In the genomic region with DNA sequence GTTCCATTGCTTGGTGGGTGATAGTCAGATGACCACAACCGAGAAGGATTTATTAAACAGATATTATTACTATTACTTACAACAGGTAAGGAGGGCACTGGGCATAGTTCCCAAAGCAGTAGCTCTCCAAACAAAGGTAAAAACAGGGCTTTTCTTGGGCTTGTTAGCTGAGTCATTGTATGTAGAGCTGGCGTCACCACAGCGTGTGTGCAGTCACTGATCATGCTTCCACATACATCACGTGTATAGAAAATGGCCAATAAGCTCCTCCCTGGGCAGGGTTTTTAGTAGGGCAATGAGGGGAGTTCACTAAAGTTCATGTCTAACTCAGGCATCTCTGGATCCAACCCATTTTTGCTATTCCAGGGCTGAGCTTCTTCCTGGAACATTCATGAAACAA, we compare ENCODE assay signal across 33 cellular contexts. TPM values are rescaled to one million over a fixed set of nuclear protein-coding genes. Genes with fewer than 3 reads are reported as not detected.
"Had no signal": no experiment of that assay in that cellular context is flagged by ENCODE, and none has a peak within 500 bp of the region (broad histone marks: within the 10 kb centered on the region; RNA-seq: fewer than 3 reads in every experiment).

No MANE protein-coding gene starts in this region.

- H3K27ac ChIP-seq: coronary artery, dorsolateral prefrontal cortex, epithelial cell of prostate, esophagus muscularis mucosa, esophagus squamous epithelium, foreskin keratinocyte, gastrocnemius medialis, gastroesophageal sphincter, heart left ventricle, heart right ventricle, hepatocyte had no signal

- H3K4me2 ChIP-seq: hepatocyte had no signal

- DNase-seq: cortex of kidney; dermis blood vessel endothelial cell; dorsolateral prefrontal cortex; effector CD4-positive, alpha-beta T cell; effector CD8-positive, alpha-beta T cell; effector memory CD4-positive, alpha-beta T cell; effector memory CD8-positive, alpha-beta T cell; endodermal cell; erythroblast; esophagus squamous epithelium; foreskin fibroblast; foreskin keratinocyte; foreskin melanocyte; gastrocnemius medialis; glutamatergic neuron; head of caudate nucleus; heart left ventricle; heart right ventricle; hippocampal formation had no signal

- H2AFZ ChIP-seq: hepatocyte had no signal

- H3K4me1 ChIP-seq: foreskin keratinocyte had no signal

- H3K4me3 ChIP-seq: coronary artery, dorsolateral prefrontal cortex, esophagus muscularis mucosa, esophagus squamous epithelium, gastrocnemius medialis, gastroesophageal sphincter, heart left ventricle, heart right ventricle, hepatocyte had no signal

- FAIRE-seq: endometrium, endothelial cell of umbilical vein, frontal cortex had no signal

- ATAC-seq: effector memory CD8-positive, alpha-beta T cell; esophagus mucosa; foreskin keratinocyte; gastrocnemius medialis; gastroesophageal sphincter; heart left ventricle; heart right ventricle had no signal

- H3K27me3 ChIP-seq: dorsolateral prefrontal cortex, esophagus muscularis mucosa, esophagus squamous epithelium, foreskin keratinocyte, gastrocnemius medialis, gastroesophageal sphincter, heart left ventricle, hepatocyte had no signal

- H3K9me3 ChIP-seq: esophagus muscularis mucosa, esophagus squamous epithelium, gastrocnemius medialis, gastroesophageal sphincter, heart left ventricle, heart right ventricle had no signal

- H3K36me3 ChIP-seq: esophagus muscularis mucosa, esophagus squamous epithelium, gastrocnemius medialis, gastroesophageal sphincter, heart left ventricle, heart right ventricle had no signal

- H3K79me2 ChIP-seq: hepatocyte had no signal

RNA-seq across cellular contexts. Expression of a gene that starts 5.8 kb away (rescaled TPM):
- total RNA-seq: dermis blood vessel endothelial cell, dermis microvascular lymphatic vessel endothelial cell, endothelial cell of umbilical vein, epithelial cell of proximal tubule, esophagus mucosa, fibroblast of villous mesenchyme, foreskin keratinocyte, frontal cortex, gastrocnemius medialis, glomerular endothelial cell, heart left ventricle had no signal
- polyA plus RNA-seq: endothelial cell of umbilical vein, fibroblast of lung, foreskin keratinocyte, heart left ventricle, heart right ventricle, hepatocyte had no signal
